In the genomic region with DNA sequence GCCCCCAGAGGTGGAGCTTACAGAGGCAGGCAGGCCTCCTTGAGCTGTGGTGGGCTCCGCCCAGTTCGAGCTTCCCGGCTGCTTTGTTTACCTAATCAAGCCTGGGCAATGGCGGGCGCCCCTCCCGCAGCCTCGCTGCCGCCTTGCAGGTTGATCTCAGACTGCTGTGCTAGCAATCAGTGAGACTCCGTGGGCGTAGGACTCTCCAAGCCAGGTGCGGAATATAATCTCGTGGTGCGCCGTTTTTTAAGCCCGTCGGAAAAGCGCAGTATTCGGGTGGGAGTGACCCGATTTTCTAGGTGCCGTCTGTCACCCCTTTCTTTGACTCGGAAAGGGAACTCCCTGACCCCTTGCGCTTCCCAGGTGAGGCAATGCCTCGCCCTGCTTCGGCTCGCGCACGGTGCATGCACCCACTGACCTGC, we compare ENCODE assay signal across 8 cellular contexts. TPM values are rescaled to one million over a fixed set of nuclear protein-coding genes. Genes with fewer than 3 reads are reported as not detected.
DNase-seq lines count a peak whose midpoint lies in the region; FAIRE-seq and TF ChIP-seq lines count a peak whose summit lies in the region.
"Not testable (repeated sequence)": the region's sequence is repeated elsewhere in the genome, so short reads cannot be mapped to it uniquely, and the experiment has no call there.

No MANE protein-coding gene starts in this region.

- not testable (repeated sequence) for TF ChIP-seq RAD21 in liver (IDR thresholded peaks at IDR 0.05)

- not testable (repeated sequence) for H3K9me3 ChIP-seq in Caco-2; astrocyte (ENCODE audit: insufficient read depth, low read depth, low read length); esophagus (ENCODE audit: control insufficient read depth in 2 of 2, insufficient read depth in 1 of 2, low read depth in 1 of 2, low read length in 1 of 2); liver (ENCODE audit: control insufficient read depth in 4 of 4, low read length in 3 of 4); parathyroid adenoma (ENCODE audit: control insufficient read depth, low read length); stomach smooth muscle (ENCODE audit: control insufficient read depth in 2 of 2, low read length in 2 of 2)

- H3K79me2 ChIP-seq in astrocyte (ENCODE audit: insufficient read depth, low read length); parathyroid adenoma: not testable (repeated sequence)

- not testable (repeated sequence) for FAIRE-seq in astrocyte (lab: Jason Lieb, UNC)

- not testable (repeated sequence) for H3K27me3 Mint-ChIP-seq in Caco-2 (ENCODE audit: insufficient read depth, unreplicated experiment); astrocyte (ENCODE audit: low read depth, unreplicated experiment)

- not testable (repeated sequence) for BruUV-seq in Caco-2 (replicated peaks; lab: Mats Ljungman, UMichigan)

- POLR2A ChIA-PET in Caco-2 (lab: Charles Lee) = interaction anchor here (1.5 kb wide), 1 partner anchor 26 kb away, joined by 4 read pairs; the partner anchor contains the start of gene FOCAD

- H3K4me3 ChIP-seq in Caco-2 (ENCODE audit: low read depth, low read length) = peak overlapping the region; percentile 54
- peak overlapping the region; percentile 63 for H3K4me3 ChIP-seq in astrocyte (ENCODE audit: insufficient read depth, low read depth, low read length)
- peak overlapping the region; percentile 42 to 43 for H3K4me3 ChIP-seq in esophagus (ENCODE audit: low read depth in 1 of 2, low read length in 2 of 2)
- H3K4me3 ChIP-seq in liver (ENCODE audit: low read depth in 1 of 3, low read length in 3 of 3) = peak overlapping the region; percentile 4 to 72 (median 42)
- H3K4me3 ChIP-seq in parathyroid adenoma (ENCODE audit: low read depth, low read length) = peak overlapping the region; percentile 63
- peak overlapping the region; percentile 38 to 66 for H3K4me3 ChIP-seq in stomach smooth muscle (ENCODE audit: low read length in 2 of 2)

- H3K27ac Mint-ChIP-seq in Caco-2 (ENCODE audit: unreplicated experiment); astrocyte (ENCODE audit: unreplicated experiment): not testable (repeated sequence)

- H3K9me3 Mint-ChIP-seq in Caco-2 (ENCODE audit: unreplicated experiment) = not testable (repeated sequence)
- H3K9me3 Mint-ChIP-seq in astrocyte (ENCODE audit: unreplicated experiment) = peaks cover 10% of the 10 kb centered on the region

- H2AFZ ChIP-seq in astrocyte (ENCODE audit: low read depth, low read length) = peak overlapping the region; percentile 75
- peak overlapping the region; percentile 81 for H2AFZ ChIP-seq in parathyroid adenoma

- H4K20me1 ChIP-seq in astrocyte (ENCODE audit: insufficient read depth, low read length) = not testable (repeated sequence)

- not testable (repeated sequence) for H3K27ac ChIP-seq in astrocyte (ENCODE audit: low read depth, low read length); esophagus (ENCODE audit: low read depth in 2 of 2, low read length in 1 of 2); liver (ENCODE audit: low read depth in 1 of 2, low read length in 2 of 2); stomach smooth muscle (ENCODE audit: low read length)
- peak overlapping the region; percentile 82 for H3K27ac ChIP-seq in parathyroid adenoma

- 38 to 47% methylated on average over 21 to 25 of the region's 27 CpGs for WGBS in esophagus, 2 donors
- WGBS in liver = 30% methylated on average over 23 of the region's 27 CpGs

- peak overlapping the region; percentile 62 for H3K9ac ChIP-seq in astrocyte (ENCODE audit: low read length)
- H3K9ac ChIP-seq in liver (ENCODE audit: low read depth in 1 of 2, low read length in 2 of 2); parathyroid adenoma; stomach smooth muscle (ENCODE audit: low read length in 2 of 2): not testable (repeated sequence)

- H3K4me3 Mint-ChIP-seq in Caco-2 (ENCODE audit: unreplicated experiment); astrocyte (ENCODE audit: unreplicated experiment): not testable (repeated sequence)

- DNase-seq in Caco-2 = peak; percentile 46 to 58
- DNase-seq in NCI-H748 (lab: John Stamatoyannopoulos, UW; ENCODE audit: unreplicated experiment) = peak; percentile 44
- peak; percentile 24 to 41 for DNase-seq in activated CD4-positive, alpha-beta T cell treated with anti-CD3 and anti-CD28 coated beads, Interleukin-2, amount 50 U/mL, for 48 hours
- DNase-seq in astrocyte (ENCODE audit: low read depth) = not testable (repeated sequence)

- H3K4me1 Mint-ChIP-seq in Caco-2 (ENCODE audit: low read depth, unreplicated experiment); astrocyte (ENCODE audit: low read depth, unreplicated experiment): not testable (repeated sequence)

- H3K4me1 ChIP-seq in Caco-2; astrocyte (ENCODE audit: insufficient read depth, low read length); esophagus (ENCODE audit: control insufficient read depth in 2 of 2, insufficient read depth in 2 of 2, low read length in 1 of 2); liver (ENCODE audit: control insufficient read depth in 4 of 4, insufficient read depth in 4 of 4, low read length in 3 of 4); parathyroid adenoma; stomach smooth muscle (ENCODE audit: control insufficient read depth, insufficient read depth, low read length): not testable (repeated sequence)

- CTCF ChIA-PET in Caco-2 (lab: Charles Lee) = not testable (repeated sequence)

- intact Hi-C loops in Caco-2 (cut with micrococcal nuclease; ENCODE audit: unreplicated experiment) = not testable (repeated sequence)

- not testable (repeated sequence) for H3K27me3 ChIP-seq in Caco-2 (replicated peaks; ENCODE audit: control insufficient read depth, insufficient read depth, low read length); astrocyte (ENCODE audit: insufficient read depth, low read length); esophagus (ENCODE audit: control insufficient read depth in 1 of 2, insufficient read depth in 2 of 2, low read length in 2 of 2); liver (ENCODE audit: control insufficient read depth in 4 of 4, insufficient read depth in 4 of 4, low read length in 3 of 4); parathyroid adenoma (ENCODE audit: control insufficient read depth, insufficient read depth, low read length); stomach smooth muscle (ENCODE audit: control insufficient read depth in 1 of 2, insufficient read depth in 2 of 2, low read length in 2 of 2)

- H3K36me3 Mint-ChIP-seq in Caco-2 (ENCODE audit: insufficient read depth, unreplicated experiment); astrocyte (ENCODE audit: low read depth, unreplicated experiment): not testable (repeated sequence)

- TF ChIP-seq CTCF in Caco-2 (IDR thresholded peaks at IDR 0.05; ENCODE audit: insufficient read depth in 1 of 2, low read depth in 1 of 2, low read length in 1 of 2, severe bottlenecking in 1 of 2, unreplicated experiment in 1 of 2); astrocyte (IDR thresholded peaks at IDR 0.05; ENCODE audit: insufficient read depth, low read depth, low read length); liver (IDR thresholded peaks at IDR 0.05; ENCODE audit: low read depth, low read length, missing input control); parathyroid adenoma (IDR thresholded peaks at IDR 0.05): not testable (repeated sequence)

- H3K36me3 ChIP-seq in Caco-2 (ENCODE audit: control insufficient read depth, insufficient read depth, low read length); astrocyte (ENCODE audit: insufficient read depth, low read length); esophagus (ENCODE audit: control insufficient read depth in 2 of 2, insufficient read depth in 2 of 2, low read length in 1 of 2); liver (ENCODE audit: control insufficient read depth in 4 of 4, insufficient read depth in 3 of 4, low read depth in 1 of 4, low read length in 3 of 4); parathyroid adenoma (ENCODE audit: control insufficient read depth, insufficient read depth, low read length); stomach smooth muscle (ENCODE audit: control insufficient read depth in 2 of 2, insufficient read depth in 2 of 2, low read length in 2 of 2): not testable (repeated sequence)

- H3K4me2 ChIP-seq in astrocyte (ENCODE audit: low read length) = peak overlapping the region; percentile 81
- peak overlapping the region; percentile 75 for H3K4me2 ChIP-seq in parathyroid adenoma (ENCODE audit: low read length)

RNA-seq across cellular contexts. Expression of gene FOCAD, which starts 25.8 kb away (rescaled TPM):
- total RNA-seq in Caco-2 (2022) = 20.4 TPM in 2 replicates
- 44.4 and 48.2 TPM in 2 replicates for total RNA-seq in astrocyte
- polyA plus RNA-seq in esophagus = 1 to 10 TPM; 4.6 to 6.1 TPM
- total RNA-seq in liver = 10 to 100 TPM; 16.8 to 21.0 TPM
- 1 to 10 TPM; 3.2 to 3.8 TPM for polyA plus RNA-seq in liver

RNA-seq across cellular contexts. Expression of gene MLLT3, which starts 36.0 kb away (rescaled TPM):
- total RNA-seq in Caco-2 (2022) (22.0 and 24.4 TPM in 2 replicates), astrocyte (35.1 and 41.6 TPM in 2 replicates), liver (10 to 100 TPM in 1 of 2 donors, 1 to 10 TPM in 1; 1.8 to 25.5 TPM)
- polyA plus RNA-seq in esophagus (1 to 10 TPM; 4.6 to 5.0 TPM), liver (under 1 TPM; 0.79 to 0.80 TPM)
